Comparison of ENCODE assay signal across 10 cellular contexts in genomic region chr22:23541849-23542281, GRCh38. TPM values are rescaled to one million over a fixed set of nuclear protein-coding genes. Genes with fewer than 3 reads are reported as not detected.
DNase-seq lines count a peak whose midpoint lies in the region; ATAC-seq and TF ChIP-seq lines count a peak whose summit lies in the region.
"Not testable (repeated sequence)": the region's sequence is repeated elsewhere in the genome, so short reads cannot be mapped to it uniquely, and the experiment has no call there.
"Had no signal": no experiment of that assay in that cellular context is flagged by ENCODE, and none has a peak within 500 bp of the region (broad histone marks: within the 10 kb centered on the region; RNA-seq: fewer than 3 reads in every experiment).

No MANE protein-coding gene starts in this region.

- not testable (repeated sequence) for H4K20me1 ChIP-seq in DOHH2 (ENCODE audit: control insufficient read depth, insufficient read depth, low read depth, low read length)

- ATAC-seq in Panc1 = not testable (repeated sequence)
- ATAC-seq in left lobe of liver = peak; percentile 36

- H3K27me3 ChIP-seq in DOHH2 (ENCODE audit: control insufficient read depth, low read length); Panc1 (ENCODE audit: control insufficient read depth, insufficient read depth, low read length); adrenal gland; prostate gland (replicated peaks; ENCODE audit: insufficient read depth): not testable (repeated sequence)

- not testable (repeated sequence) for BruUV-seq in Panc1 (replicated peaks; lab: Mats Ljungman, UMichigan)

- in situ Hi-C loops in KBM-7 (cut with MboI; ENCODE audit: low pct_unique_long_range_greater_than_20kb, low sequenced_read_pairs); Panc1 (cut with HindIII; ENCODE audit: low pct_unique_long_range_greater_than_20kb, low sequenced_read_pairs): not testable (repeated sequence)

- not testable (repeated sequence) for H3K9me3 ChIP-seq in DOHH2 (ENCODE audit: control insufficient read depth, insufficient read depth, low read length); Panc1 (ENCODE audit: control insufficient read depth, insufficient read depth, low read depth, low read length); adrenal gland (replicated peaks in 1 of 3); prostate gland

- not testable (repeated sequence) for H3K4me2 ChIP-seq in DOHH2 (ENCODE audit: low read length)

- TF ChIP-seq CTCF in DOHH2 (IDR thresholded peaks at IDR 0.05; ENCODE audit: low read depth, low read length, poor library complexity, severe bottlenecking) = peak; percentile 38
- 0 out of 2 replicates have a peak, but pooled peaks have one; percentile 2 for TF ChIP-seq CTCF in Panc1 (IDR thresholded peaks at IDR 0.05)
- peak; percentile 48 to 78 (median 62) for TF ChIP-seq CTCF in adrenal gland (IDR thresholded peaks at IDR 0.05)
- peak; percentile 56 for TF ChIP-seq CTCF in epithelial cell of esophagus (IDR thresholded peaks at IDR 0.05; ENCODE audit: insufficient read depth, low read depth, low read length, missing control alignments)
- TF ChIP-seq CTCF in prostate gland (IDR thresholded peaks at IDR 0.05) = peak in 3 of 4 experiments; percentile 50 to 68 (median 67)

- H3K4me3 ChIP-seq in DOHH2 (ENCODE audit: low read length); Panc1 (ENCODE audit: low read depth in 2 of 2, low read length in 2 of 2); adrenal gland; epithelial cell of esophagus (ENCODE audit: low read length); prostate gland: not testable (repeated sequence)

- not testable (repeated sequence) for H3K27ac ChIP-seq in DOHH2 (ENCODE audit: low read depth, low read length); Panc1 (ENCODE audit: low read length); adrenal gland; prostate gland

- not testable (repeated sequence) for H3K79me2 ChIP-seq in DOHH2 (ENCODE audit: control insufficient read depth, low read length)

- TF ChIP-seq POLR2A in adrenal gland (IDR thresholded peaks at IDR 0.05); prostate gland (IDR thresholded peaks at IDR 0.05): not testable (repeated sequence)

- H3K4me1 ChIP-seq in DOHH2 (ENCODE audit: control insufficient read depth, low read length); Panc1 (ENCODE audit: control insufficient read depth, insufficient read depth, low read length); adrenal gland (replicated peaks in 1 of 2); prostate gland (replicated peaks): not testable (repeated sequence)

- POLR2A ChIA-PET in Panc1 (lab: Charles Lee) = not testable (repeated sequence)

- H3K9me2 ChIP-seq in DOHH2 (replicated peaks; ENCODE audit: control insufficient read depth, low read length) = not testable (repeated sequence)

- 4 to 7% (median 5%) methylated on average over 7 of the region's 7 CpGs for WGBS in adrenal gland, 4 donors
- 3% methylated on average over 7 of the region's 7 CpGs for WGBS in prostate gland

- H3F3A ChIP-seq in DOHH2 (ENCODE audit: control insufficient read depth, insufficient read depth) = not testable (repeated sequence)

- CTCF ChIA-PET in Panc1 (lab: Charles Lee) = not testable (repeated sequence)

- peak; percentile 53 for DNase-seq in KBM-7
- not testable (repeated sequence) for DNase-seq in Panc1 (ENCODE audit: low read depth, low spot score); epithelial cell of esophagus (ENCODE audit: low read depth); prostate gland (ENCODE audit: low spot score)
- DNase-seq in adrenal gland = peak in 1 of 7 donors; percentile 17
- peak; percentile 19 for DNase-seq in left lobe of liver (ENCODE audit: low spot score)

- intact Hi-C loops in Panc1 (cut with micrococcal nuclease; ENCODE audit: unreplicated experiment) (loop anchor here (1.0 kb wide), 1 partner anchor 49 kb away; no protein-coding TSS in a partner anchor), prostate gland (cut with DNase I) (loop anchor here (5.0 kb wide), 2 partner anchors 225 to 305 kb away; partner anchors contain the start of gene CHCHD10)
- intact Hi-C loops in adrenal gland (cut with DNase I) = not testable (repeated sequence)

- H3K36me3 ChIP-seq in DOHH2 (ENCODE audit: control insufficient read depth, low read length); Panc1 (ENCODE audit: control insufficient read depth, insufficient read depth, low read length); adrenal gland (replicated peaks in 1 of 2); prostate gland: not testable (repeated sequence)

RNA-seq across cellular contexts. Expression of gene IGLL1, which starts 38.2 kb away (rescaled TPM):
- total RNA-seq in Panc1 (2021; ENCODE audit: unreplicated experiment) (not detected), adrenal gland (not detected), left lobe of liver (not detected), prostate gland (under 1 TPM in 1 of 2 donors, not detected in 1; 0.85 TPM)
- polyA plus RNA-seq in Panc1 (2012; ENCODE audit: insufficient read length) = not detected
- polyA plus RNA-seq in adrenal gland = under 1 TPM in 1 of 3 donors, not detected in 2; 0.48 TPM
- total RNA-seq: activated CD4-positive, alpha-beta memory T cell treated with anti-CD3 and anti-CD28 coated beads for 36 hours; activated naive CD4-positive, alpha-beta T cell treated with anti-CD3 and anti-CD28 coated beads for 36 hours had no signal
- polyA plus RNA-seq: naive thymus-derived CD4-positive, alpha-beta T cell had no signal

Comparison
In these comparisons a context has a peak if more than half of its experiments do, and no peak if none do; other contexts are left out.
1. CTCF ChIP-seq: peak in every context shown above with its lines; median percentile 67 in prostate gland; 62 in adrenal gland; 56 in epithelial cell of esophagus; 38 in DOHH2; 2 in Panc1.